35 cellular contexts compared by ENCODE assay signal in the genomic region with DNA sequence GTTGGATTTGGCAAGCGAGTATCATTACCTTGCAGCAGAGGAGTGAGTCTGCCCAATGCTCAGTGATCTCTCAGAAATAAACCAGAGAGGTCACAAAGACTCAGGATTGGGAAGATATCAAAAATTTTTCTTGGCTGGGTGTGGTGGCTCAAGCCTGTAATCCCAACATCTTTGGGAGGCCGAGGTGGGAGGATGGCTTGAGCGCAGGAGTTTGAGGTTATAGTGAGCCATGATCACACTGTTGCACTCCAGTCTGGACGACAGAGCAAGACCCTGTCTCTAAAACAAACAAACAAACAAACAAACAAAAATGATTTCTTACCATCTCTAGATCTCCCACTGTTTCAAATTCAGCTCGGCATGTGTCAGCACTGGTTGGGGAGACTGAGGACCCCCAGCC. TPM values are rescaled to one million over a fixed set of nuclear protein-coding genes. Genes with fewer than 3 reads are reported as not detected.
DNase-seq lines count a peak whose midpoint lies in the region; ATAC-seq, FAIRE-seq and TF ChIP-seq lines count a peak whose summit lies in the region.
"Had no signal": no experiment of that assay in that cellular context is flagged by ENCODE, and none has a peak within 500 bp of the region (broad histone marks: within the 10 kb centered on the region; RNA-seq: fewer than 3 reads in every experiment).

No MANE protein-coding gene starts in this region.

- no peak for FAIRE-seq in urothelium cell line (lab: Jason Lieb, UNC)
- FAIRE-seq: astrocyte, GM12891, HTR-8/SVneo had no signal

- peak overlapping the region; percentile 34; the same call in 1 of the 2 replicates for H3K4me3 ChIP-seq in Caco-2 (ENCODE audit: low read depth, low read length)
- peak overlapping the region; percentile 69 for H3K4me3 ChIP-seq in PC-9
- H3K4me3 ChIP-seq in neural progenitor cell = no peak overlapping the region
- H3K4me3 ChIP-seq: cardiac muscle cell, coronary artery, mucosa of descending colon, smooth muscle cell, suprapubic skin, upper lobe of left lung had no signal

- H3K27ac ChIP-seq in PC-9 (no peak overlapping the region), neural progenitor cell (no peak overlapping the region)
- H3K27ac ChIP-seq: cardiac muscle cell, coronary artery, suprapubic skin, upper lobe of left lung had no signal

- no peak overlapping the region for H3K27ac Mint-ChIP-seq in Caco-2 (ENCODE audit: unreplicated experiment)
- H3K27ac Mint-ChIP-seq in neural progenitor cell = peak overlapping the region; percentile 23
- H3K27ac Mint-ChIP-seq: activated CD8-positive, alpha-beta memory T cell treated with anti-CD3 and anti-CD28 coated beads, Interleukin-2, amount 10 ng/mL, durations not matched to agents 7 days and 5 days; activated naive CD8-positive, alpha-beta T cell treated with anti-CD3 and anti-CD28 coated beads, Interleukin-2, amount 50 U/mL, for 24 hours; natural killer cell treated with Interleukin-12 subunit alpha and Interleukin-12 subunit beta and Interleukin-15 and Interleukin-18, amount 100 ng/mL, for 72 hours had no signal

- no peaks in the 10 kb centered on the region for H3K27me3 Mint-ChIP-seq in Caco-2 (ENCODE audit: insufficient read depth, unreplicated experiment)
- H3K27me3 Mint-ChIP-seq in neural progenitor cell (ENCODE audit: insufficient read depth, low read depth) = peaks cover 2% of the 10 kb centered on the region

- DNase-seq in Caco-2 (no peak), KBM-7 (peak; percentile 6), PC-9 (peak in 1 of 2 experiments; percentile 3), neural progenitor cell (ENCODE audit: low spot score) (no peak), retina (no peak), NCI-H526 (lab: John Stamatoyannopoulos, UW) (no peak), urothelium cell line (ENCODE audit: low spot score) (no peak)
- DNase-seq: activated CD4-positive, alpha-beta T cell treated with anti-CD3 and anti-CD28 coated beads, Interleukin-2, amount 50 U/mL, for 4 hours; activated CD8-positive, alpha-beta memory T cell treated with anti-CD3 and anti-CD28 coated beads, Interleukin-2, amount 10 ng/mL, durations not matched to agents 7 days and 5 days; activated gamma-delta T cell treated with Interleukin-2 at 50 U/mL for 16 hours; activated naive CD8-positive, alpha-beta T cell treated with anti-CD3 and anti-CD28 coated beads, Interleukin-2, amount 50 U/mL, for 24 hours; activated T-cell treated with anti-CD3 and anti-CD28 coated beads, Interleukin-2, amount 50 U/mL, for 48 hours; C1 segment of cervical spinal cord; DMS 273 treated with DMSO at 0.1 percent for 48 hours; effector memory CD8-positive, alpha-beta T cell; KG1; mammary epithelial cell; mucosa of descending colon; SK-N-SH; stimulated activated naive CD4-positive, alpha-beta T cell treated with Interleukin-2 at 50 U/mL for 16 hours; upper lobe of left lung had no signal

- 0 out of 2 replicates have a peak, but pooled peaks cover 6% of the 10 kb centered on the region for H3K4me1 ChIP-seq in Caco-2
- peaks cover 8% of the 10 kb centered on the region; the same call in 1 of the 2 replicates for H3K4me1 ChIP-seq in PC-9 (replicated peaks; ENCODE audit: insufficient read depth)
- no peaks in the 10 kb centered on the region for H3K4me1 ChIP-seq in neural progenitor cell
- H3K4me1 ChIP-seq: suprapubic skin, upper lobe of left lung had no signal

- intact Hi-C loops in Caco-2 (cut with micrococcal nuclease; ENCODE audit: unreplicated experiment) = no loop called here
- intact Hi-C loops in PC-9 (cut with micrococcal nuclease; ENCODE audit: unreplicated experiment) = no loop called here

- H3K9ac ChIP-seq in neural progenitor cell = no peak overlapping the region
- H3K9ac ChIP-seq: SK-N-SH had no signal

- no peaks in the 10 kb centered on the region for H3K9me3 ChIP-seq in Caco-2
- H3K9me3 ChIP-seq in PC-9 (ENCODE audit: insufficient read depth, low read depth) = no peaks in the 10 kb centered on the region
- no peaks in the 10 kb centered on the region for H3K9me3 ChIP-seq in neural progenitor cell (ENCODE audit: low read depth)
- H3K9me3 ChIP-seq: mucosa of descending colon, SK-N-SH, suprapubic skin, upper lobe of left lung had no signal

- H3K36me3 ChIP-seq in Caco-2 (ENCODE audit: control insufficient read depth, insufficient read depth, low read length) (no peaks in the 10 kb centered on the region), PC-9 (ENCODE audit: low read depth) (no peaks in the 10 kb centered on the region), neural progenitor cell (no peaks in the 10 kb centered on the region)
- H3K36me3 ChIP-seq: cardiac muscle cell, suprapubic skin, upper lobe of left lung had no signal

- H3K9me2 ChIP-seq in PC-9 (ENCODE audit: insufficient read depth) = no peaks in the 10 kb centered on the region
- H3K9me2 ChIP-seq: SK-N-SH had no signal

- no peaks in the 10 kb centered on the region for H3K79me2 ChIP-seq in PC-9 (ENCODE audit: low read depth)
- no peaks in the 10 kb centered on the region for H3K79me2 ChIP-seq in neural progenitor cell (ENCODE audit: low read depth)

- H2AFZ ChIP-seq in PC-9 (peak overlapping the region; percentile 96), neural progenitor cell (replicated peaks) (no peak overlapping the region)

- BruUV-seq in Caco-2 (replicated peaks; lab: Mats Ljungman, UMichigan) (no TSS peak), PC-9 (replicated peaks; lab: Mats Ljungman, UMichigan) (TSS peak; percentile 58)

- in situ Hi-C loops in KBM-7 (cut with MboI; ENCODE audit: low pct_unique_long_range_greater_than_20kb, low sequenced_read_pairs) = no loop called here

- no peaks in the 10 kb centered on the region for H3F3A ChIP-seq in PC-9 (ENCODE audit: insufficient read depth, low read depth)
- no peaks in the 10 kb centered on the region for H3F3A ChIP-seq in neural progenitor cell (ENCODE audit: low read depth)

- H3K9me3 Mint-ChIP-seq in Caco-2 (ENCODE audit: unreplicated experiment) (no peaks in the 10 kb centered on the region), neural progenitor cell (peaks cover 8% of the 10 kb centered on the region)
- H3K9me3 Mint-ChIP-seq: activated naive CD8-positive, alpha-beta T cell treated with anti-CD3 and anti-CD28 coated beads, Interleukin-2, amount 50 U/mL, for 24 hours; effector memory CD8-positive, alpha-beta T cell; natural killer cell treated with Interleukin-12 subunit alpha and Interleukin-12 subunit beta and Interleukin-15 and Interleukin-18, amount 100 ng/mL, for 72 hours had no signal

- H3K4me1 Mint-ChIP-seq in Caco-2 (ENCODE audit: low read depth, unreplicated experiment) = no peaks in the 10 kb centered on the region
- peaks cover 13% of the 10 kb centered on the region for H3K4me1 Mint-ChIP-seq in neural progenitor cell
- H3K4me1 Mint-ChIP-seq: activated CD8-positive, alpha-beta memory T cell treated with anti-CD3 and anti-CD28 coated beads, Interleukin-2, amount 10 ng/mL, durations not matched to agents 7 days and 5 days; activated naive CD8-positive, alpha-beta T cell treated with anti-CD3 and anti-CD28 coated beads, Interleukin-2, amount 50 U/mL, for 24 hours had no signal

- peak overlapping the region; percentile 86 for H3K4me2 ChIP-seq in PC-9
- H3K4me2 ChIP-seq in neural progenitor cell = no peak overlapping the region
- H3K4me2 ChIP-seq: SK-N-SH, smooth muscle cell had no signal

- peak overlapping the region; percentile 63 for H3K4me3 Mint-ChIP-seq in Caco-2 (ENCODE audit: unreplicated experiment)
- no peak overlapping the region for H3K4me3 Mint-ChIP-seq in neural progenitor cell
- H3K4me3 Mint-ChIP-seq: activated CD8-positive, alpha-beta memory T cell treated with anti-CD3 and anti-CD28 coated beads, Interleukin-2, amount 10 ng/mL, durations not matched to agents 7 days and 5 days; activated naive CD8-positive, alpha-beta T cell treated with anti-CD3 and anti-CD28 coated beads, Interleukin-2, amount 50 U/mL, for 24 hours; natural killer cell treated with Interleukin-12 subunit alpha and Interleukin-12 subunit beta and Interleukin-15 and Interleukin-18, amount 100 ng/mL, for 72 hours had no signal

- H4K20me1 ChIP-seq in PC-9 (ENCODE audit: insufficient read depth) = no peaks in the 10 kb centered on the region
- H4K20me1 ChIP-seq in neural progenitor cell (ENCODE audit: low read depth) = no peaks in the 10 kb centered on the region

- POLR2A ChIA-PET in Caco-2 (lab: Charles Lee) = no interaction called here
- POLR2A ChIA-PET in PC-9 (lab: Charles Lee; ENCODE audit: unreplicated experiment) = no interaction called here

- CTCF ChIA-PET in Caco-2 (lab: Charles Lee) (interaction anchor here (0.6 kb wide), 1 partner anchor 568 kb away, joined by 3 read pairs; no protein-coding TSS in a partner anchor), PC-9 (lab: Charles Lee) (no interaction called here)

- H3K27me3 ChIP-seq in Caco-2 (replicated peaks; ENCODE audit: control insufficient read depth, insufficient read depth, low read length) = no peaks in the 10 kb centered on the region
- no peaks in the 10 kb centered on the region for H3K27me3 ChIP-seq in PC-9 (ENCODE audit: insufficient read depth, low read depth)
- no peaks in the 10 kb centered on the region for H3K27me3 ChIP-seq in neural progenitor cell
- H3K27me3 ChIP-seq: cardiac muscle cell, suprapubic skin, upper lobe of left lung had no signal

- ATAC-seq in GM18498 (IDR thresholded peaks at IDR 0.05; ENCODE audit: unreplicated experiment) = no peak
- ATAC-seq: activated CD4-positive, CD25-positive, alpha-beta regulatory T cell treated with anti-CD3 and anti-CD28 coated beads, Interleukin-2, amount 50 U/mL, for 24 hours; activated CD8-positive, alpha-beta memory T cell treated with anti-CD3 and anti-CD28 coated beads, Interleukin-2, amount 10 ng/mL, durations not matched to agents 7 days and 5 days; activated naive CD8-positive, alpha-beta T cell treated with anti-CD3 and anti-CD28 coated beads, Interleukin-2, amount 50 U/mL, for 24 hours; effector memory CD8-positive, alpha-beta T cell; natural killer cell treated with Interleukin-12 subunit alpha and Interleukin-12 subunit beta and Interleukin-15 and Interleukin-18, amount 100 ng/mL, for 72 hours had no signal

- no peaks in the 10 kb centered on the region for H3K36me3 Mint-ChIP-seq in Caco-2 (ENCODE audit: insufficient read depth, unreplicated experiment)
- H3K36me3 Mint-ChIP-seq in neural progenitor cell = no peaks in the 10 kb centered on the region
- H3K36me3 Mint-ChIP-seq: activated CD8-positive, alpha-beta memory T cell treated with anti-CD3 and anti-CD28 coated beads, Interleukin-2, amount 10 ng/mL, durations not matched to agents 7 days and 5 days; natural killer cell treated with Interleukin-12 subunit alpha and Interleukin-12 subunit beta and Interleukin-15 and Interleukin-18, amount 100 ng/mL, for 72 hours had no signal

- TF ChIP-seq CTCF in Caco-2 (IDR thresholded peaks at IDR 0.05; ENCODE audit: insufficient read depth in 1 of 2, low read depth in 1 of 2, low read length in 1 of 2, severe bottlenecking in 1 of 2, unreplicated experiment in 1 of 2) (no peak), PC-9 (conservative IDR thresholded peaks at IDR 0.05) (no peak), neural progenitor cell (IDR thresholded peaks at IDR 0.05) (no peak)

RNA-seq across cellular contexts. Expression of a gene that starts 13.3 kb away (rescaled TPM):
- total RNA-seq in Caco-2 (2022) (not detected in 2 replicates), PC-9 (2021) (0.30 and 0.37 TPM in 2 replicates), neural progenitor cell (ENCODE audit: low replicate concordance) (not detected in 2 replicates)
- total RNA-seq: activated CD8-positive, alpha-beta memory T cell treated with anti-CD3 and anti-CD28 coated beads, Interleukin-2, amount 10 ng/mL, durations not matched to agents 7 days and 5 days; astrocyte; cardiac muscle cell; epithelial cell of proximal tubule; glomerular endothelial cell; mammary epithelial cell; mucosa of descending colon; natural killer cell treated with Interleukin-12 subunit alpha and Interleukin-12 subunit beta and Interleukin-15 and Interleukin-18, amount 100 ng/mL, for 72 hours; omental fat pad; smooth muscle cell; suprapubic skin; T-helper 1 cell treated with Interleukin-12 subunit alpha and Interleukin-12 subunit beta and Interleukin-4 antibody, amounts not matched to agents 30 ng/mL and 1 ng/mL, for 36 hours; upper lobe of left lung had no signal

RNA-seq across cellular contexts. Expression of a gene that starts 54.6 kb away (rescaled TPM):
- 0.72 and 0.86 TPM in 2 replicates for total RNA-seq in Caco-2 (2022)
- 0.68 and 1.2 TPM in 2 replicates for total RNA-seq in PC-9 (2021)
- 0.19 TPM in 1 of 2 replicates, not detected in the other for total RNA-seq in neural progenitor cell (ENCODE audit: low replicate concordance)
- total RNA-seq: activated CD8-positive, alpha-beta memory T cell treated with anti-CD3 and anti-CD28 coated beads, Interleukin-2, amount 10 ng/mL, durations not matched to agents 7 days and 5 days; glomerular endothelial cell; mammary epithelial cell; natural killer cell treated with Interleukin-12 subunit alpha and Interleukin-12 subunit beta and Interleukin-15 and Interleukin-18, amount 100 ng/mL, for 72 hours; smooth muscle cell; T-helper 1 cell treated with Interleukin-12 subunit alpha and Interleukin-12 subunit beta and Interleukin-4 antibody, amounts not matched to agents 30 ng/mL and 1 ng/mL, for 36 hours had no signal
